Comparison of ENCODE assay signal across 17 cellular contexts in the genomic region with DNA sequence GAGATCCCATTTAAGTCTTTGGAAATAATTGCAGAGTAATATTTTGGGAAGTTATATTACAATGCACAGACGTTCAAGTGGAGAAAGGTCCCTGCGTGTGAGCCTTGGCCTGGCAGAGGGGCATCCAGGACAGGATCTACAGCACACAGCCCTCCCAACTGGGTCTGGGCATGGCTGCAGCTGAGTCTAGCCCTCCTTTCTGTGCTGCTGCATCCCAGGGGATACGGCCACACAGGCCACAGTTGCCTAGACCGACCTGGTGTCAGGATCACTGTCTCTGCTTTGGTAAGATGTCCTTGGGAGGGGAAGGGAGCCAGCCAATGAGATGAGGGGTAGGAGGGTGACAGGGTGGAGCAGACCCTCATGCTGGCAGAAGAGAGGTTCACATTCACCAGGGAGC. TPM values are rescaled to one million over a fixed set of nuclear protein-coding genes. Genes with fewer than 3 reads are reported as not detected.
"Had no signal": no experiment of that assay in that cellular context is flagged by ENCODE, and none has a peak within 500 bp of the region (broad histone marks: within the 10 kb centered on the region; RNA-seq: fewer than 3 reads in every experiment).

No MANE protein-coding gene starts in this region.

- H3K36me3 ChIP-seq: adrenal gland, heart left ventricle, SJCRH30, thyroid gland had no signal

- H3K27me3 ChIP-seq: adrenal gland, heart left ventricle, SJCRH30, thyroid gland had no signal

- DNase-seq: activated B cell treated with CpG ODN at 0.5 μM for 24 hours; activated CD4-positive, alpha-beta T cell treated with anti-CD3 and anti-CD28 coated beads for 36 hours; activated CD4-positive, alpha-beta T cell treated with anti-CD3 and anti-CD28 coated beads, Interleukin-2, amount 50 U/mL, for 4 hours; adrenal gland; heart left ventricle; left cardiac atrium; nephron progenitor cell; nucleus accumbens; SJCRH30; stimulated activated CD4-positive, alpha-beta T cell treated with anti-CD3 and anti-CD28 coated beads, Interleukin-4, amount 100 ng/mL, for 24 hours; stimulated activated naive CD4-positive, alpha-beta T cell treated with Interleukin-2 at 50 U/mL for 16 hours; T1000; thyroid gland had no signal

- ATAC-seq: activated CD4-positive, alpha-beta T cell treated with anti-CD3 and anti-CD28 coated beads for 36 hours; heart left ventricle; left cardiac atrium had no signal

- H3K27ac ChIP-seq: adrenal gland, coronary artery, heart left ventricle, parathyroid adenoma, SJCRH30, thyroid gland had no signal

- H3K36me3 Mint-ChIP-seq: memory B cell had no signal

- H3K4me1 ChIP-seq: adrenal gland, heart left ventricle, parathyroid adenoma, SJCRH30, thyroid gland had no signal

- H3K9me3 ChIP-seq: adrenal gland, SJCRH30, thyroid gland had no signal

- H3K27ac Mint-ChIP-seq: activated B cell treated with CpG ODN at 0.5 μM for 24 hours; activated CD4-positive, alpha-beta T cell treated with anti-CD3 and anti-CD28 coated beads for 36 hours; activated T-helper 1 cell treated with anti-CD3 and anti-CD28 coated beads, Interleukin-12 subunit alpha, Interleukin-12 subunit beta, Interleukin-2, Interleukin-4 antibody, amounts not matched to agents 30 ng/mL and 10 ng/mL and 1 ng/mL, durations not matched to agents 14 hours and 24 hours and 36 hours; memory B cell; nephron progenitor cell had no signal

- H3K4me3 ChIP-seq: adrenal gland, coronary artery, heart left ventricle, SJCRH30, thyroid gland had no signal

- H3K4me3 Mint-ChIP-seq: activated B cell treated with CpG ODN at 0.5 μM for 24 hours; activated CD4-positive, alpha-beta T cell treated with anti-CD3 and anti-CD28 coated beads for 36 hours; activated T-helper 1 cell treated with anti-CD3 and anti-CD28 coated beads, Interleukin-12 subunit alpha, Interleukin-12 subunit beta, Interleukin-2, Interleukin-4 antibody, amounts not matched to agents 30 ng/mL and 10 ng/mL and 1 ng/mL, durations not matched to agents 14 hours and 24 hours and 36 hours; memory B cell; nephron progenitor cell had no signal

- H3K4me1 Mint-ChIP-seq: activated B cell treated with CpG ODN at 0.5 μM for 24 hours, memory B cell had no signal

- H3K27me3 Mint-ChIP-seq: activated CD4-positive, alpha-beta T cell treated with anti-CD3 and anti-CD28 coated beads for 36 hours had no signal

- H3K9me3 Mint-ChIP-seq: activated T-helper 1 cell treated with anti-CD3 and anti-CD28 coated beads, Interleukin-12 subunit alpha, Interleukin-12 subunit beta, Interleukin-2, Interleukin-4 antibody, amounts not matched to agents 30 ng/mL and 10 ng/mL and 1 ng/mL, durations not matched to agents 14 hours and 24 hours and 36 hours had no signal

RNA-seq across cellular contexts. Expression of a gene that starts 46.1 kb away (rescaled TPM):
- total RNA-seq: activated B cell treated with CpG ODN at 0.5 μM for 24 hours had no signal
